Comparison of ENCODE assay signal across 1 cellular context in the genomic region with DNA sequence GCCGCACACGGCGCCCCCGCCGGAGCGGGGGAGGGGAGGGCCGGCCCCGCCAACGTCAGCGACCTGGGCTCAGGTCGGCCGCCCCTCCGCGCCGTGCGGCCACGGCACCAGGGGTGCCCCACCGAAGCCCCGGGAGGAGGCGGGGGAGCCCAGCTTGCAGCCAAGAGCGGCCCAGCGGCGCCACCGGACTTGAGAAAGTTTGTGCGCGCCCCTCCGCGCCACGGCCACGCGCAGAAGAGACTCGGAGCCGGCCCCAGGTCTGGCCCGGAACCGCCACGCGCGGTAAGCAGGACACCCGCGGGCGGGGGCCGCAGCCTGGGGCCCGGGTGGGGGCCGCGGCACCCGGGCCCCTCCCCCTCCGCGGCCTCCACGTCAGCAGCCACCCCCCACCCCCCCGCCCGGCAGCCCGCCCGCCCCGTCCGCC.
TF ChIP-seq lines count a peak whose summit lies in the region.

No MANE protein-coding gene starts in this region.

TF ChIP-seq in HepG2, 621 proteins besides CTCF, POLR2A, EP300 and RAD21 (continued from another document and continues in another):
- TF ChIP-seq, protein P1, sequence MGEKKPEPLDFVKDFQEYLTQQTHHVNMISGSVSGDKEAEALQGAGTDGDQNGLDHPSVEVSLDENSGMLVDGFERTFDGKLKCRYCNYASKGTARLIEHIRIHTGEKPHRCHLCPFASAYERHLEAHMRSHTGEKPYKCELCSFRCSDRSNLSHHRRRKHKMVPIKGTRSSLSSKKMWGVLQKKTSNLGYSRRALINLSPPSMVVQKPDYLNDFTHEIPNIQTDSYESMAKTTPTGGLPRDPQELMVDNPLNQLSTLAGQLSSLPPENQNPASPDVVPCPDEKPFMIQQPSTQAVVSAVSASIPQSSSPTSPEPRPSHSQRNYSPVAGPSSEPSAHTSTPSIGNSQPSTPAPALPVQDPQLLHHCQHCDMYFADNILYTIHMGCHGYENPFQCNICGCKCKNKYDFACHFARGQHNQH (CRISPR knock-in tag; IDR thresholded peaks at IDR 0.05): no peak
- TF ChIP-seq ZNF614 (CRISPR knock-in tag; IDR thresholded peaks at IDR 0.05; ENCODE audit: borderline replicate concordance) (no peak), PPARG (CRISPR knock-in tag; conservative IDR thresholded peaks at IDR 0.05) (no peak), BRCA1 (CRISPR knock-in tag; IDR thresholded peaks at IDR 0.05) (no peak), AGO2 (optimal IDR thresholded peaks at IDR 0.05; ENCODE audit: low read depth, low read length) (peak; percentile 92), KDM5B (CRISPR knock-in tag; IDR thresholded peaks at IDR 0.05; ENCODE audit: borderline replicate concordance) (no peak), ZNF331 (CRISPR knock-in tag; IDR thresholded peaks at IDR 0.05) (no peak), RNF2 (conservative IDR thresholded peaks at IDR 0.05; ENCODE audit: low read depth) (no peak), ZNF550 (CRISPR knock-in tag; IDR thresholded peaks at IDR 0.05; ENCODE audit: borderline replicate concordance) (no peak), SAFB2 (CRISPR knock-in tag; IDR thresholded peaks at IDR 0.05; ENCODE audit: borderline replicate concordance, low read depth) (peak; percentile 56; the same call in 1 of the 2 replicates), YEATS4 (CRISPR knock-in tag; IDR thresholded peaks at IDR 0.05; ENCODE audit: borderline replicate concordance) (peak; percentile 23; the same call in 1 of the 2 replicates), RBFOX2 (IDR thresholded peaks at IDR 0.05; ENCODE audit: low read depth, low read length) (peak; percentile 84), GATA4 (IDR thresholded peaks at IDR 0.05; ENCODE audit: borderline replicate concordance, low read depth) (no peak), ZSCAN22 (CRISPR knock-in tag; IDR thresholded peaks at IDR 0.05) (no peak), ZNF326 (CRISPR knock-in tag; IDR thresholded peaks at IDR 0.05; ENCODE audit: borderline replicate concordance) (no peak), ZNF343 (CRISPR knock-in tag; IDR thresholded peaks at IDR 0.05) (no peak), PHF5A (CRISPR knock-in tag; IDR thresholded peaks at IDR 0.05; ENCODE audit: low read depth, unreplicated experiment) (no peak), ZNF878 (CRISPR knock-in tag; IDR thresholded peaks at IDR 0.05) (no peak), ATAD3A (CRISPR knock-in tag; IDR thresholded peaks at IDR 0.05) (no peak), TOE1 (CRISPR knock-in tag; IDR thresholded peaks at IDR 0.05) (no peak), RARG (CRISPR knock-in tag; IDR thresholded peaks at IDR 0.05; ENCODE audit: low read depth) (no peak), ZNF7 (CRISPR knock-in tag; IDR thresholded peaks at IDR 0.05) (no peak), TP53 (CRISPR knock-in tag; conservative IDR thresholded peaks at IDR 0.05) (no peak), ZFP41 (CRISPR knock-in tag; IDR thresholded peaks at IDR 0.05; ENCODE audit: borderline replicate concordance) (no peak), TAF15 (IDR thresholded peaks at IDR 0.05; ENCODE audit: low read depth, low read length, poor library complexity, severe bottlenecking) (no peak)
- TF ChIP-seq, protein P2, sequence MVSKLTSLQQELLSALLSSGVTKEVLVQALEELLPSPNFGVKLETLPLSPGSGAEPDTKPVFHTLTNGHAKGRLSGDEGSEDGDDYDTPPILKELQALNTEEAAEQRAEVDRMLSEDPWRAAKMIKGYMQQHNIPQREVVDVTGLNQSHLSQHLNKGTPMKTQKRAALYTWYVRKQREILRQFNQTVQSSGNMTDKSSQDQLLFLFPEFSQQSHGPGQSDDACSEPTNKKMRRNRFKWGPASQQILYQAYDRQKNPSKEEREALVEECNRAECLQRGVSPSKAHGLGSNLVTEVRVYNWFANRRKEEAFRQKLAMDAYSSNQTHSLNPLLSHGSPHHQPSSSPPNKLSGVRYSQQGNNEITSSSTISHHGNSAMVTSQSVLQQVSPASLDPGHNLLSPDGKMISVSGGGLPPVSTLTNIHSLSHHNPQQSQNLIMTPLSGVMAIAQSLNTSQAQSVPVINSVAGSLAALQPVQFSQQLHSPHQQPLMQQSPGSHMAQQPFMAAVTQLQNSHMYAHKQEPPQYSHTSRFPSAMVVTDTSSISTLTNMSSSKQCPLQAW (CRISPR knock-in tag; IDR thresholded peaks at IDR 0.05): no peak
- TF ChIP-seq, protein P3, sequence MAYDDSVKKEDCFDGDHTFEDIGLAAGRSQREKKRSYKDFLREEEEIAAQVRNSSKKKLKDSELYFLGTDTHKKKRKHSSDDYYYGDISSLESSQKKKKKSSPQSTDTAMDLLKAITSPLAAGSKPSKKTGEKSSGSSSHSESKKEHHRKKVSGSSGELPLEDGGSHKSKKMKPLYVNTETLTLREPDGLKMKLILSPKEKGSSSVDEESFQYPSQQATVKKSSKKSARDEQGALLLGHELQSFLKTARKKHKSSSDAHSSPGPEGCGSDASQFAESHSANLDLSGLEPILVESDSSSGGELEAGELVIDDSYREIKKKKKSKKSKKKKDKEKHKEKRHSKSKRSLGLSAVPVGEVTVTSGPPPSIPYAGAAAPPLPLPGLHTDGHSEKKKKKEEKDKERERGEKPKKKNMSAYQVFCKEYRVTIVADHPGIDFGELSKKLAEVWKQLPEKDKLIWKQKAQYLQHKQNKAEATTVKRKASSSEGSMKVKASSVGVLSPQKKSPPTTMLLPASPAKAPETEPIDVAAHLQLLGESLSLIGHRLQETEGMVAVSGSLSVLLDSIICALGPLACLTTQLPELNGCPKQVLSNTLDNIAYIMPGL (CRISPR knock-in tag; IDR thresholded peaks at IDR 0.05; ENCODE audit: borderline replicate concordance in 1 of 2, low read depth in 1 of 2): 0 out of 4 replicates have a peak, but pooled peaks of 1 of the 2 experiments have one; percentile 32
- TF ChIP-seq, protein P4, sequence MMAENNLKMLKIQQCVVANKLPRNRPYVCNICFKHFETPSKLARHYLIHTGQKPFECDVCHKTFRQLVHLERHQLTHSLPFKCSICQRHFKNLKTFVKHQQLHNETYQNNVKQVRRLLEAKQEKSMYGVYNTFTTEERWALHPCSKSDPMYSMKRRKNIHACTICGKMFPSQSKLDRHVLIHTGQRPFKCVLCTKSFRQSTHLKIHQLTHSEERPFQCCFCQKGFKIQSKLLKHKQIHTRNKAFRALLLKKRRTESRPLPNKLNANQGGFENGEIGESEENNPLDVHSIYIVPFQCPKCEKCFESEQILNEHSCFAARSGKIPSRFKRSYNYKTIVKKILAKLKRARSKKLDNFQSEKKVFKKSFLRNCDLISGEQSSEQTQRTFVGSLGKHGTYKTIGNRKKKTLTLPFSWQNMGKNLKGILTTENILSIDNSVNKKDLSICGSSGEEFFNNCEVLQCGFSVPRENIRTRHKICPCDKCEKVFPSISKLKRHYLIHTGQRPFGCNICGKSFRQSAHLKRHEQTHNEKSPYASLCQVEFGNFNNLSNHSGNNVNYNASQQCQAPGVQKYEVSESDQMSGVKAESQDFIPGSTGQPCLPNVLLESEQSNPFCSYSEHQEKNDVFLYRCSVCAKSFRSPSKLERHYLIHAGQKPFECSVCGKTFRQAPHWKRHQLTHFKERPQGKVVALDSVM (CRISPR knock-in tag; IDR thresholded peaks at IDR 0.05): no peak
- TF ChIP-seq, protein P5, sequence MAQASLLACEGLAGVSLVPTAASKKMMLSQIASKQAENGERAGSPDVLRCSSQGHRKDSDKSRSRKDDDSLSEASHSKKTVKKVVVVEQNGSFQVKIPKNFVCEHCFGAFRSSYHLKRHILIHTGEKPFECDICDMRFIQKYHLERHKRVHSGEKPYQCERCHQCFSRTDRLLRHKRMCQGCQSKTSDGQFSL (CRISPR knock-in tag; IDR thresholded peaks at IDR 0.05): peak; percentile 21; the same call in 1 of the 2 replicates
- TF ChIP-seq, protein P6, sequence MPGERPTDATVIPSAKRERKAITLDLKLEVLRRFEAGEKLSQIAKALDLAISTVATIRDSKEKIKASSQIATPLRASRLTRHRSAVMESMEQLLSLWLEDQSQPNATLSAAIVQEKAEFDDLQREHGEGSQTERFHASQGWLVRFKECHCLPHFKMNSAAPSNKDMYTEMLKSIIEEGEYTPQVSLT (CRISPR knock-in tag; IDR thresholded peaks at IDR 0.05; ENCODE audit: borderline replicate concordance, low read depth): no peak
- TF ChIP-seq, protein P7, sequence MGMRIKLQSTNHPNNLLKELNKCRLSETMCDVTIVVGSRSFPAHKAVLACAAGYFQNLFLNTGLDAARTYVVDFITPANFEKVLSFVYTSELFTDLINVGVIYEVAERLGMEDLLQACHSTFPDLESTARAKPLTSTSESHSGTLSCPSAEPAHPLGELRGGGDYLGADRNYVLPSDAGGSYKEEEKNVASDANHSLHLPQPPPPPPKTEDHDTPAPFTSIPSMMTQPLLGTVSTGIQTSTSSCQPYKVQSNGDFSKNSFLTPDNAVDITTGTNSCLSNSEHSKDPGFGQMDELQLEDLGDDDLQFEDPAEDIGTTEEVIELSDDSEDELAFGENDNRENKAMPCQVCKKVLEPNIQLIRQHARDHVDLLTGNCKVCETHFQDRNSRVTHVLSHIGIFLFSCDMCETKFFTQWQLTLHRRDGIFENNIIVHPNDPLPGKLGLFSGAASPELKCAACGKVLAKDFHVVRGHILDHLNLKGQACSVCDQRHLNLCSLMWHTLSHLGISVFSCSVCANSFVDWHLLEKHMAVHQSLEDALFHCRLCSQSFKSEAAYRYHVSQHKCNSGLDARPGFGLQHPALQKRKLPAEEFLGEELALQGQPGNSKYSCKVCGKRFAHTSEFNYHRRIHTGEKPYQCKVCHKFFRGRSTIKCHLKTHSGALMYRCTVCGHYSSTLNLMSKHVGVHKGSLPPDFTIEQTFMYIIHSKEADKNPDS (CRISPR knock-in tag; IDR thresholded peaks at IDR 0.05): no peak
- TF ChIP-seq, protein P8, sequence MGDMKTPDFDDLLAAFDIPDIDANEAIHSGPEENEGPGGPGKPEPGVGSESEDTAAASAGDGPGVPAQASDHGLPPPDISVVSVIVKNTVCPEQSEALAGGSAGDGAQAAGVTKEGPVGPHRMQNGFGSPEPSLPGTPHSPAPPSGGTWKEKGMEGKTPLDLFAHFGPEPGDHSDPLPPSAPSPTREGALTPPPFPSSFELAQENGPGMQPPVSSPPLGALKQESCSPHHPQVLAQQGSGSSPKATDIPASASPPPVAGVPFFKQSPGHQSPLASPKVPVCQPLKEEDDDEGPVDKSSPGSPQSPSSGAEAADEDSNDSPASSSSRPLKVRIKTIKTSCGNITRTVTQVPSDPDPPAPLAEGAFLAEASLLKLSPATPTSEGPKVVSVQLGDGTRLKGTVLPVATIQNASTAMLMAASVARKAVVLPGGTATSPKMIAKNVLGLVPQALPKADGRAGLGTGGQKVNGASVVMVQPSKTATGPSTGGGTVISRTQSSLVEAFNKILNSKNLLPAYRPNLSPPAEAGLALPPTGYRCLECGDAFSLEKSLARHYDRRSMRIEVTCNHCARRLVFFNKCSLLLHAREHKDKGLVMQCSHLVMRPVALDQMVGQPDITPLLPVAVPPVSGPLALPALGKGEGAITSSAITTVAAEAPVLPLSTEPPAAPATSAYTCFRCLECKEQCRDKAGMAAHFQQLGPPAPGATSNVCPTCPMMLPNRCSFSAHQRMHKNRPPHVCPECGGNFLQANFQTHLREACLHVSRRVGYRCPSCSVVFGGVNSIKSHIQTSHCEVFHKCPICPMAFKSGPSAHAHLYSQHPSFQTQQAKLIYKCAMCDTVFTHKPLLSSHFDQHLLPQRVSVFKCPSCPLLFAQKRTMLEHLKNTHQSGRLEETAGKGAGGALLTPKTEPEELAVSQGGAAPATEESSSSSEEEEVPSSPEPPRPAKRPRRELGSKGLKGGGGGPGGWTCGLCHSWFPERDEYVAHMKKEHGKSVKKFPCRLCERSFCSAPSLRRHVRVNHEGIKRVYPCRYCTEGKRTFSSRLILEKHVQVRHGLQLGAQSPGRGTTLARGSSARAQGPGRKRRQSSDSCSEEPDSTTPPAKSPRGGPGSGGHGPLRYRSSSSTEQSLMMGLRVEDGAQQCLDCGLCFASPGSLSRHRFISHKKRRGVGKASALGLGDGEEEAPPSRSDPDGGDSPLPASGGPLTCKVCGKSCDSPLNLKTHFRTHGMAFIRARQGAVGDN (CRISPR knock-in tag; IDR thresholded peaks at IDR 0.05): peak; percentile 46
- TF ChIP-seq, protein P9, sequence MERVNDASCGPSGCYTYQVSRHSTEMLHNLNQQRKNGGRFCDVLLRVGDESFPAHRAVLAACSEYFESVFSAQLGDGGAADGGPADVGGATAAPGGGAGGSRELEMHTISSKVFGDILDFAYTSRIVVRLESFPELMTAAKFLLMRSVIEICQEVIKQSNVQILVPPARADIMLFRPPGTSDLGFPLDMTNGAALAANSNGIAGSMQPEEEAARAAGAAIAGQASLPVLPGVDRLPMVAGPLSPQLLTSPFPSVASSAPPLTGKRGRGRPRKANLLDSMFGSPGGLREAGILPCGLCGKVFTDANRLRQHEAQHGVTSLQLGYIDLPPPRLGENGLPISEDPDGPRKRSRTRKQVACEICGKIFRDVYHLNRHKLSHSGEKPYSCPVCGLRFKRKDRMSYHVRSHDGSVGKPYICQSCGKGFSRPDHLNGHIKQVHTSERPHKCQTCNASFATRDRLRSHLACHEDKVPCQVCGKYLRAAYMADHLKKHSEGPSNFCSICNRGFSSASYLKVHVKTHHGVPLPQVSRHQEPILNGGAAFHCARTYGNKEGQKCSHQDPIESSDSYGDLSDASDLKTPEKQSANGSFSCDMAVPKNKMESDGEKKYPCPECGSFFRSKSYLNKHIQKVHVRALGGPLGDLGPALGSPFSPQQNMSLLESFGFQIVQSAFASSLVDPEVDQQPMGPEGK (CRISPR knock-in tag; IDR thresholded peaks at IDR 0.05): peak; percentile 47; the same call in 1 of the 2 replicates
- TF ChIP-seq, protein P10, sequence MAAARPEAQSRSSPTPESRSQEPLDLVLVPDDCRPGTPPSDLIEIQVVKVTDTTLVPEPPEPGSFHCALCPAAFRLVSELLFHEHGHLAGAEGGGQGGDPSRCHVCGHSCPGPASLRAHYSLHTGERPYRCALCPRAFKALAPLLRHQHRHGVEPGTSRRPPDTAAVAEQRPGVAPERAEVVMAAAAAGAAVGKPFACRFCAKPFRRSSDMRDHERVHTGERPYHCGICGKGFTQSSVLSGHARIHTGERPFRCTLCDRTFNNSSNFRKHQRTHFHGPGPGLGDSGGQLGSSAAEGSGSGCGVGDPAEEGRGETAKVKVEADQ (CRISPR knock-in tag; IDR thresholded peaks at IDR 0.05; ENCODE audit: borderline replicate concordance): 0 out of 2 replicates have a peak, but pooled peaks have one; percentile 8
- TF ChIP-seq, protein P11, sequence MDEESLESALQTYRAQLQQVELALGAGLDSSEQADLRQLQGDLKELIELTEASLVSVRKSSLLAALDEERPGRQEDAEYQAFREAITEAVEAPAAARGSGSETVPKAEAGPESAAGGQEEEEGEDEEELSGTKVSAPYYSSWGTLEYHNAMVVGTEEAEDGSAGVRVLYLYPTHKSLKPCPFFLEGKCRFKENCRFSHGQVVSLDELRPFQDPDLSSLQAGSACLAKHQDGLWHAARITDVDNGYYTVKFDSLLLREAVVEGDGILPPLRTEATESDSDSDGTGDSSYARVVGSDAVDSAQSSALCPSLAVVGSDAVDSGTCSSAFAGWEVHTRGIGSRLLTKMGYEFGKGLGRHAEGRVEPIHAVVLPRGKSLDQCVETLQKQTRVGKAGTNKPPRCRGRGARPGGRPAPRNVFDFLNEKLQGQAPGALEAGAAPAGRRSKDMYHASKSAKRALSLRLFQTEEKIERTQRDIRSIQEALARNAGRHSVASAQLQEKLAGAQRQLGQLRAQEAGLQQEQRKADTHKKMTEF (CRISPR knock-in tag; IDR thresholded peaks at IDR 0.05): no peak
- TF ChIP-seq, protein P12, sequence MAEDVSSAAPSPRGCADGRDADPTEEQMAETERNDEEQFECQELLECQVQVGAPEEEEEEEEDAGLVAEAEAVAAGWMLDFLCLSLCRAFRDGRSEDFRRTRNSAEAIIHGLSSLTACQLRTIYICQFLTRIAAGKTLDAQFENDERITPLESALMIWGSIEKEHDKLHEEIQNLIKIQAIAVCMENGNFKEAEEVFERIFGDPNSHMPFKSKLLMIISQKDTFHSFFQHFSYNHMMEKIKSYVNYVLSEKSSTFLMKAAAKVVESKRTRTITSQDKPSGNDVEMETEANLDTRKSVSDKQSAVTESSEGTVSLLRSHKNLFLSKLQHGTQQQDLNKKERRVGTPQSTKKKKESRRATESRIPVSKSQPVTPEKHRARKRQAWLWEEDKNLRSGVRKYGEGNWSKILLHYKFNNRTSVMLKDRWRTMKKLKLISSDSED (CRISPR knock-in tag; IDR thresholded peaks at IDR 0.05): no peak
